In genomic region chr12:112913888-112914287, GRCh38 we compare ENCODE assay signal across 2 cellular contexts. TPM values are rescaled to one million over a fixed set of nuclear protein-coding genes. Genes with fewer than 3 reads are reported as not detected.
"Had no signal": no experiment of that assay in that cellular context is flagged by ENCODE, and none has a peak within 500 bp of the region (broad histone marks: within the 10 kb centered on the region; RNA-seq: fewer than 3 reads in every experiment).

No MANE protein-coding gene starts in this region.

RNA-seq across cellular contexts. Expression of gene OAS1, which starts 7.1 kb away (rescaled TPM):
- total RNA-seq: SJCRH30, SJSA1 had no signal
